14 cellular contexts compared by ENCODE assay signal in genomic region chr10:105844653-105845052, GRCh38.
"Had no signal": no experiment of that assay in that cellular context is flagged by ENCODE, and none has a peak within 500 bp of the region (broad histone marks: within the 10 kb centered on the region; RNA-seq: fewer than 3 reads in every experiment).

No MANE protein-coding gene starts in this region.

- H3K36me3 Mint-ChIP-seq: activated CD4-positive, alpha-beta memory T cell treated with anti-CD3 and anti-CD28 coated beads for 36 hours; activated CD8-positive, alpha-beta memory T cell treated with anti-CD3 and anti-CD28 coated beads, Interleukin-2, amount 10 ng/mL, durations not matched to agents 7 days and 5 days had no signal

- H3K27ac Mint-ChIP-seq: activated CD4-positive, alpha-beta memory T cell treated with anti-CD3 and anti-CD28 coated beads for 36 hours; activated CD4-positive, alpha-beta T cell treated with anti-CD3 and anti-CD28 coated beads for 36 hours; activated CD8-positive, alpha-beta memory T cell treated with anti-CD3 and anti-CD28 coated beads, Interleukin-2, amount 10 ng/mL, durations not matched to agents 7 days and 5 days; activated T-cell treated with anti-CD3 and anti-CD28 coated beads, Interleukin-2, amount 50 U/mL, for 24 hours; T-helper 17 cell had no signal

- H3K27me3 Mint-ChIP-seq: activated CD4-positive, alpha-beta memory T cell treated with anti-CD3 and anti-CD28 coated beads for 36 hours; activated CD4-positive, alpha-beta T cell treated with anti-CD3 and anti-CD28 coated beads for 36 hours; activated CD8-positive, alpha-beta memory T cell treated with anti-CD3 and anti-CD28 coated beads, Interleukin-2, amount 10 ng/mL, durations not matched to agents 7 days and 5 days; activated T-cell treated with anti-CD3 and anti-CD28 coated beads, Interleukin-2, amount 50 U/mL, for 24 hours; T-helper 17 cell had no signal

- H3K36me3 ChIP-seq: colonic mucosa, neutrophil, transverse colon, WERI-Rb-1 had no signal

- H3K9ac ChIP-seq: parathyroid adenoma had no signal

- H3K9me3 Mint-ChIP-seq: activated CD4-positive, alpha-beta memory T cell treated with anti-CD3 and anti-CD28 coated beads for 36 hours had no signal

- H3K4me3 ChIP-seq: colonic mucosa, transverse colon had no signal

- H2AFZ ChIP-seq: parathyroid adenoma had no signal

- H3K4me3 Mint-ChIP-seq: activated CD4-positive, alpha-beta memory T cell treated with anti-CD3 and anti-CD28 coated beads for 36 hours; activated CD4-positive, alpha-beta T cell treated with anti-CD3 and anti-CD28 coated beads for 36 hours; activated CD8-positive, alpha-beta memory T cell treated with anti-CD3 and anti-CD28 coated beads, Interleukin-2, amount 10 ng/mL, durations not matched to agents 7 days and 5 days; activated T-cell treated with anti-CD3 and anti-CD28 coated beads, Interleukin-2, amount 50 U/mL, for 24 hours; T-helper 17 cell had no signal

- ATAC-seq: activated CD4-positive, alpha-beta T cell treated with anti-CD3 and anti-CD28 coated beads for 36 hours; activated CD8-positive, alpha-beta memory T cell treated with anti-CD3 and anti-CD28 coated beads, Interleukin-2, amount 10 ng/mL, durations not matched to agents 7 days and 5 days; esophagus mucosa had no signal

- DNase-seq: activated CD4-positive, alpha-beta memory T cell treated with anti-CD3 and anti-CD28 coated beads for 36 hours; activated CD4-positive, alpha-beta T cell treated with anti-CD3 and anti-CD28 coated beads for 36 hours; activated CD8-positive, alpha-beta memory T cell treated with anti-CD3 and anti-CD28 coated beads, Interleukin-2, amount 10 ng/mL, durations not matched to agents 7 days and 5 days; activated naive CD4-positive, alpha-beta T cell treated with anti-CD3 and anti-CD28 coated beads, Interleukin-2, amount 50 U/mL, for 16 hours; activated T-cell treated with anti-CD3 and anti-CD28 coated beads, Interleukin-2, amount 50 U/mL, for 24 hours; central memory CD4-positive, alpha-beta T cell; colonic mucosa; stimulated activated CD4-positive, alpha-beta T cell treated with anti-CD3 and anti-CD28 coated beads, Interleukin-4, amount 100 ng/mL, for 24 hours; T-helper 17 cell; transverse colon; WERI-Rb-1 had no signal

- H3K27ac ChIP-seq: colonic mucosa, neutrophil, parathyroid adenoma, transverse colon, WERI-Rb-1 had no signal

- H3K79me2 ChIP-seq: parathyroid adenoma had no signal

- H3K9me3 ChIP-seq: colonic mucosa, neutrophil, transverse colon had no signal

- H3K4me1 ChIP-seq: colonic mucosa, parathyroid adenoma, transverse colon had no signal

- H3K27me3 ChIP-seq: colonic mucosa, neutrophil, transverse colon had no signal

- H3K4me1 Mint-ChIP-seq: activated CD8-positive, alpha-beta memory T cell treated with anti-CD3 and anti-CD28 coated beads, Interleukin-2, amount 10 ng/mL, durations not matched to agents 7 days and 5 days; T-helper 17 cell had no signal
